Comparison of ENCODE assay signal across 7 cellular contexts in the genomic region with DNA sequence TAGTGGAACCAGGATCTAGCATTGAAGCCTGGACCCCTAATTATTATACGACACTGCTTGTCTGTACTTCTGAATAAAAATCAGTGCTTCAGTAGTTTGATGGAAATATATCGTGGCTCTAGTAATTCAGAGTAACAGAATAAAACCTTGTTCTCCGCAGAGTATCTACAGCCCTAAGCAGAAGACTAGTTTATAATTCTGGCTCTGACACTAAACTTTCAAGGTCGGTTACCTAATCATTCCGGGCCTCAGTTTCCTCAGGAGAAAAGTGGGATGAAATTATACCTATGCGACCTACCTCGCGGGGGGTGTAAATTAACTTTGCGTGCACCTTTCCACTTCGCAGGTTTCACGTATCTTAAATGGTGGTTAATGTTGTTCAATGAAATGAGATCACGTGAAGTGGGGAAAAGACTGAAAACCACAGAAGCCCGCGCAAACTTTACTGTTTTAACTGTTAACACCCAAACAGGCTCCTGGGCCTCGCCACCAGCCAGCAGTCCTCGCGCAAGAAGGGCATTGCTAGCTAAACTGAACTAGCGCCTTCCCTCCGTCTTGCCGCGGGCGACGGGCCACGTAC. TPM values are rescaled to one million over a fixed set of nuclear protein-coding genes. Genes with fewer than 3 reads are reported as not detected.
A peak's percentile ranks its signal among the peaks of the same experiment; 100 is the strongest.
DNase-seq lines count a peak whose midpoint lies in the region; TF ChIP-seq lines count a peak whose summit lies in the region.

No MANE protein-coding gene starts in this region.

- H3K27me3 ChIP-seq in SK-N-SH (ENCODE audit: insufficient read depth) = no peaks in the 10 kb centered on the region
- no peaks in the 10 kb centered on the region for H3K27me3 ChIP-seq in fibroblast of lung (ENCODE audit: control insufficient read depth, insufficient read depth, low read length)

- H3F3A ChIP-seq in SK-N-SH (replicated peaks; ENCODE audit: insufficient read depth) = peaks cover 15% of the 10 kb centered on the region

- H3K27ac Mint-ChIP-seq in HFFc6 = peak overlapping the region; percentile 99

- H2AFZ ChIP-seq in SK-N-SH (ENCODE audit: low read depth) (peak overlapping the region; percentile 78), fibroblast of lung (ENCODE audit: low read length) (peak overlapping the region; percentile 86)

- H3K27ac ChIP-seq in SK-N-SH (ENCODE audit: low read depth in 2 of 2, low read length in 1 of 2) (peak overlapping the region; percentile 94 to 99), fibroblast of lung (ENCODE audit: insufficient read depth, low read length) (peak overlapping the region; percentile 100)

- peaks cover 41% of the 10 kb centered on the region for H3K36me3 Mint-ChIP-seq in HFFc6 (ENCODE audit: low read depth)

- 1% methylated on average over 22 of the region's 24 CpGs for WGBS in SK-N-SH (ENCODE audit: low lambda C conversion rate)

- H3K9me3 ChIP-seq in SK-N-SH = no peaks in the 10 kb centered on the region
- no peaks in the 10 kb centered on the region for H3K9me3 ChIP-seq in fibroblast of lung (ENCODE audit: control insufficient read depth, insufficient read depth, low read depth, low read length)

- TF ChIP-seq CTCF in HFFc6 (IDR thresholded peaks at IDR 0.05) (no peak), SK-N-SH (IDR thresholded peaks at IDR 0.05) (no peak), fibroblast of lung (conservative IDR thresholded peaks at IDR 0.05 in 1 of 2, IDR thresholded peaks at IDR 0.05 in 1 of 2; ENCODE audit: low read depth in 1 of 2, low read length in 2 of 2) (no peak)

- H3K27me3 Mint-ChIP-seq in HFFc6 (ENCODE audit: insufficient read depth) = no peaks in the 10 kb centered on the region

- no peak for TF ChIP-seq EP300 in SK-N-SH (IDR thresholded peaks at IDR 0.05; ENCODE audit: borderline replicate concordance in 1 of 2, low read depth in 1 of 2, low read length in 1 of 2)

- TF ChIP-seq RAD21 in SK-N-SH (IDR thresholded peaks at IDR 0.05; ENCODE audit: low read length) = no peak

- H3K79me2 ChIP-seq in SK-N-SH (ENCODE audit: insufficient read depth) (peaks cover 73% of the 10 kb centered on the region), fibroblast of lung (ENCODE audit: control insufficient read depth, insufficient read depth, low read length) (peaks cover 39% of the 10 kb centered on the region)

- H3K36me3 ChIP-seq in SK-N-SH (replicated peaks in 1 of 2; ENCODE audit: control insufficient read depth in 1 of 2, insufficient read depth in 2 of 2, low read length in 1 of 2) (peaks cover 44 to 50% of the 10 kb centered on the region in 2 experiments), fibroblast of lung (ENCODE audit: control insufficient read depth, insufficient read depth, low read length) (no peaks in the 10 kb centered on the region)

- CTCF ChIA-PET in SK-N-SH (lab: Yijun Ruan, JAX) = interaction anchor here (0.9 to 1.1 kb wide), 3 partner anchors 8 to 72 kb away, joined by 3 to 4 read pairs (median 4); no protein-coding TSS in a partner anchor

- H3K4me3 ChIP-seq in SK-N-SH (ENCODE audit: low read depth in 2 of 2, low read length in 1 of 2) = peak overlapping the region; percentile 79 to 80
- H3K4me3 ChIP-seq in fibroblast of lung (replicated peaks in 1 of 4; ENCODE audit: control extremely low read depth in 1 of 4, insufficient read depth in 1 of 4, low read depth in 3 of 4, low read length in 4 of 4) = peak overlapping the region; percentile 80 to 98 (median 96)
- peak overlapping the region; percentile 93 for H3K4me3 ChIP-seq in skeletal muscle cell (ENCODE audit: low read depth, low read length)

- H3K4me3 Mint-ChIP-seq in HFFc6 = peak overlapping the region; percentile 99

- POLR2A ChIA-PET in SK-N-SH (lab: Yijun Ruan, JAX) = interaction anchor here (1.4 to 2.6 kb wide), 2 partner anchors 43 to 112 kb away, joined by 4 to 34 read pairs; a partner anchor contains a TSS

- DNase-seq in HFFc6 = no peak
- DNase-seq in SK-N-SH = no peak
- DNase-seq in fibroblast of lung (ENCODE audit: low read depth in 2 of 2) = no peak
- no peak for DNase-seq in skeletal muscle cell (ENCODE audit: low read depth)
- DNase-seq in ACHN = no peak
- no peak for DNase-seq in foreskin melanocyte
- no peak for DNase-seq in NCI-H2227 treated with DMSO at 0.1 percent for 48 hours (lab: John Stamatoyannopoulos, UW)

- no peaks in the 10 kb centered on the region; the same call in 1 of the 2 replicates for H4K20me1 ChIP-seq in SK-N-SH (ENCODE audit: insufficient read depth)
- H4K20me1 ChIP-seq in fibroblast of lung (ENCODE audit: control insufficient read depth, extremely low read depth, insufficient read depth, low read length) = no peaks in the 10 kb centered on the region

- H3K9me3 Mint-ChIP-seq in HFFc6 = no peaks in the 10 kb centered on the region

- H3K9ac ChIP-seq in SK-N-SH (peak overlapping the region; percentile 92), fibroblast of lung (ENCODE audit: insufficient read depth, low read length) (peak overlapping the region; percentile 98)

- H3K4me1 ChIP-seq in SK-N-SH (ENCODE audit: control insufficient read depth in 1 of 2, insufficient read depth in 2 of 2, low read depth in 1 of 2, low read length in 1 of 2) = peaks cover 18 to 38% of the 10 kb centered on the region in 2 experiments; a peak in 3 of 4 replicates
- no peaks in the 10 kb centered on the region for H3K4me1 ChIP-seq in fibroblast of lung (ENCODE audit: control insufficient read depth, extremely low read depth, insufficient read depth, low read length)

- peak overlapping the region; percentile 83 for H3K4me2 ChIP-seq in SK-N-SH
- peak overlapping the region; percentile 96 for H3K4me2 ChIP-seq in fibroblast of lung (ENCODE audit: extremely low read depth, insufficient read depth, low read length)

- H3K9me2 ChIP-seq in SK-N-SH = no peaks in the 10 kb centered on the region

- in situ Hi-C loops in ACHN (cut with HindIII; ENCODE audit: low pct_ligation_motif_present, low pct_unique_long_range_greater_than_20kb, low sequenced_read_pairs) = no loop called here

- peaks cover 37% of the 10 kb centered on the region for H3K4me1 Mint-ChIP-seq in HFFc6 (ENCODE audit: low read depth)

TF ChIP-seq in SK-N-SH, 30 proteins besides CTCF, POLR2A, EP300 and RAD21 (continues in another document):
- TF ChIP-seq FOXJ3 (CRISPR knock-in tag; IDR thresholded peaks at IDR 0.05) = no peak
- TF ChIP-seq GATA2 (CRISPR knock-in tag; IDR thresholded peaks at IDR 0.05) = no peak
- no peak; the same call in 1 of the 2 replicates for TF ChIP-seq RCOR1 (IDR thresholded peaks at IDR 0.05; ENCODE audit: low read length)
- TF ChIP-seq, protein P1, sequence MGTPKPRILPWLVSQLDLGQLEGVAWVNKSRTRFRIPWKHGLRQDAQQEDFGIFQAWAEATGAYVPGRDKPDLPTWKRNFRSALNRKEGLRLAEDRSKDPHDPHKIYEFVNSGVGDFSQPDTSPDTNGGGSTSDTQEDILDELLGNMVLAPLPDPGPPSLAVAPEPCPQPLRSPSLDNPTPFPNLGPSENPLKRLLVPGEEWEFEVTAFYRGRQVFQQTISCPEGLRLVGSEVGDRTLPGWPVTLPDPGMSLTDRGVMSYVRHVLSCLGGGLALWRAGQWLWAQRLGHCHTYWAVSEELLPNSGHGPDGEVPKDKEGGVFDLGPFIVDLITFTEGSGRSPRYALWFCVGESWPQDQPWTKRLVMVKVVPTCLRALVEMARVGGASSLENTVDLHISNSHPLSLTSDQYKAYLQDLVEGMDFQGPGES (IDR thresholded peaks at IDR 0.05; ENCODE audit: low read depth, low read length) = no peak
- TF ChIP-seq, protein P2, sequence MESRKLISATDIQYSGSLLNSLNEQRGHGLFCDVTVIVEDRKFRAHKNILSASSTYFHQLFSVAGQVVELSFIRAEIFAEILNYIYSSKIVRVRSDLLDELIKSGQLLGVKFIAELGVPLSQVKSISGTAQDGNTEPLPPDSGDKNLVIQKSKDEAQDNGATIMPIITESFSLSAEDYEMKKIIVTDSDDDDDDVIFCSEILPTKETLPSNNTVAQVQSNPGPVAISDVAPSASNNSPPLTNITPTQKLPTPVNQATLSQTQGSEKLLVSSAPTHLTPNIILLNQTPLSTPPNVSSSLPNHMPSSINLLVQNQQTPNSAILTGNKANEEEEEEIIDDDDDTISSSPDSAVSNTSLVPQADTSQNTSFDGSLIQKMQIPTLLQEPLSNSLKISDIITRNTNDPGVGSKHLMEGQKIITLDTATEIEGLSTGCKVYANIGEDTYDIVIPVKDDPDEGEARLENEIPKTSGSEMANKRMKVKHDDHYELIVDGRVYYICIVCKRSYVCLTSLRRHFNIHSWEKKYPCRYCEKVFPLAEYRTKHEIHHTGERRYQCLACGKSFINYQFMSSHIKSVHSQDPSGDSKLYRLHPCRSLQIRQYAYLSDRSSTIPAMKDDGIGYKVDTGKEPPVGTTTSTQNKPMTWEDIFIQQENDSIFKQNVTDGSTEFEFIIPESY (IDR thresholded peaks at IDR 0.05; ENCODE audit: borderline replicate concordance, low read depth) = no peak
- TF ChIP-seq GABPA (IDR thresholded peaks at IDR 0.05; ENCODE audit: low read depth) = no peak
- TF ChIP-seq YY1 (IDR thresholded peaks at IDR 0.05; ENCODE audit: low read depth) = no peak
- no peak for TF ChIP-seq FOXM1 (IDR thresholded peaks at IDR 0.05; ENCODE audit: low read depth)

RNA-seq across cellular contexts. Expression of a gene that starts 0.6 kb away (rescaled TPM):
- total RNA-seq in HFFc6 (2021; fragmentation: NEBNext Ultra II Directional; extraction: Animal tissue kit (Norgen Biotek cat#: 25700)) = 10 to 100 TPM; 20.2 to 26.3 (median 24.5) TPM
- polyA plus RNA-seq in SK-N-SH (2012; rRNA removed) (4.2 and 5.3 TPM in 2 replicates), fibroblast of lung (11.9 and 18.4 TPM in 2 replicates)
- polyA plus RNA-seq in SK-N-SH (2012; cell fraction: cytosol; rRNA removed) = 7.7 and 8.1 TPM in 2 replicates
- polyA plus RNA-seq in SK-N-SH (2012; cell fraction: nucleus; rRNA removed) = 3.1 and 4.9 TPM in 2 replicates
- total RNA-seq in fibroblast of lung = 23.4 and 24.1 TPM in 2 replicates
- polyA plus RNA-seq in fibroblast of lung (2012) = 11.6 and 13.3 TPM in 2 replicates
- 1.4 and 1.8 TPM in 2 replicates for polyA minus RNA-seq in fibroblast of lung (ENCODE audit: low replicate concordance)

RNA-seq across cellular contexts. Expression of a gene that starts 0.8 kb away (rescaled TPM):
- 10 to 100 TPM; 12.3 to 21.3 (median 14.0) TPM for total RNA-seq in HFFc6 (2021; fragmentation: NEBNext Ultra II Directional; extraction: Animal tissue kit (Norgen Biotek cat#: 25700))
- polyA plus RNA-seq in SK-N-SH (2012; rRNA removed) = 6.4 and 6.6 TPM in 2 replicates
- polyA plus RNA-seq in SK-N-SH (2012; cell fraction: cytosol; rRNA removed) = 8.5 and 9.9 TPM in 2 replicates
- 2.1 and 4.3 TPM in 2 replicates for polyA plus RNA-seq in SK-N-SH (2012; cell fraction: nucleus; rRNA removed)
- total RNA-seq in fibroblast of lung = 52.4 and 56.8 TPM in 2 replicates
- 6.7 and 8.3 TPM in 2 replicates for polyA plus RNA-seq in fibroblast of lung
- polyA plus RNA-seq in fibroblast of lung (2012) = 10.9 and 13.1 TPM in 2 replicates
- 0.51 TPM in 1 of 2 replicates, not detected in the other for polyA minus RNA-seq in fibroblast of lung (ENCODE audit: low replicate concordance)

RNA-seq across cellular contexts. Expression of a gene that starts 43.0 kb away (rescaled TPM):
- 10 to 100 TPM; 16.2 to 18.7 (median 17.8) TPM for total RNA-seq in HFFc6 (2021; fragmentation: NEBNext Ultra II Directional; extraction: Animal tissue kit (Norgen Biotek cat#: 25700))
- polyA plus RNA-seq in SK-N-SH (2012; rRNA removed) (7.2 and 9.8 TPM in 2 replicates), fibroblast of lung (21.5 and 27.9 TPM in 2 replicates)
- polyA plus RNA-seq in SK-N-SH (2012; cell fraction: cytosol; rRNA removed) = 12.4 and 16.1 TPM in 2 replicates
- polyA plus RNA-seq in SK-N-SH (2012; cell fraction: nucleus; rRNA removed) = 3.2 and 7.4 TPM in 2 replicates
- 35.7 and 36.7 TPM in 2 replicates for total RNA-seq in fibroblast of lung
- 16.0 and 18.4 TPM in 2 replicates for polyA plus RNA-seq in fibroblast of lung (2012)
- polyA minus RNA-seq in fibroblast of lung (ENCODE audit: low replicate concordance) = 0.78 and 1.5 TPM in 2 replicates
